9 cellular contexts compared by ENCODE assay signal in the genomic region with DNA sequence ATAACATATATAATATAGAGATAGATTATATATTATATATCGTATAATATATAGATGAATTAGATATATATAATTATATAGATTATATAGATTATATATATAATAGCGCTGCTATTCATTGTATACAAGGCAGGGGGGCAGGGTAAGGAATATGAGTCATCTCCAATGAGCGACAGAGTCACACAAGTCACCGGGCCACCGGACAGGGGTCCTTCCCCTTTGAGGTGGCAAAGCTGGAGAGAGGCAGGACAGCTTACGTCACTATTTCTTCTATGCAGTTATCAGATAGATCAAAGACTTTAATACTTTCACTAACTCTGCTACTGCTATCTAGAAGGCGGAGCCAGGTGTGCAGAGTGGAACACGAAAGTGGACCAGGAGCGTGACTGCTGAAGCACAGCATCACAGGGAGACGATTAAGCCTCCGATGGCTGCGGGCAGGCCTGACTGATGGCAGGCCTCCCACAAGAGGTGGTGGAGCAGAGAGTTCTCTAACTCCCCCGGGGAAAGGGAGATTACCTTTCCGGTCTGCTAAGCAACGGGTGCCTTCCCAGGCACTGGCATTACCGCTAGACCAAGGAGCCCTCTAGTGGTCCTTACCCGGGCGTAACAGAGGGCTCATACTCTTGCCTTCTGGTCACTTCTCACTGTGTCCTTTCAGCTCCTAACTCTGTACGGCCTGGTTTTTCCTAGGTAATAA.
DNase-seq lines count a peak whose midpoint lies in the region; ATAC-seq and TF ChIP-seq lines count a peak whose summit lies in the region.
"Had no signal": no experiment of that assay in that cellular context is flagged by ENCODE, and none has a peak within 500 bp of the region (broad histone marks: within the 10 kb centered on the region; RNA-seq: fewer than 3 reads in every experiment).

No MANE protein-coding gene starts in this region.

- H3K9ac ChIP-seq in GM23248 = no peak overlapping the region

- H3K27ac ChIP-seq in OCI-LY7 (ENCODE audit: low read depth, low read length, poor library complexity, severe bottlenecking) (no peak overlapping the region), GM23248 (no peak overlapping the region)

- H3K27me3 ChIP-seq in kidney epithelial cell (ENCODE audit: control insufficient read depth, insufficient read depth, low read length) (no peaks in the 10 kb centered on the region), GM23248 (replicated peaks; ENCODE audit: insufficient read depth) (no peaks in the 10 kb centered on the region)

- H3K4me1 ChIP-seq in OCI-LY7 (ENCODE audit: insufficient read depth, low read length, poor library complexity, severe bottlenecking) (no peaks in the 10 kb centered on the region), GM23248 (ENCODE audit: insufficient read depth) (no peaks in the 10 kb centered on the region)

- H3K4me2 ChIP-seq in OCI-LY7 (ENCODE audit: low read length) (no peak overlapping the region), GM23248 (ENCODE audit: unreplicated experiment) (no peak overlapping the region)

- peaks cover 19% of the 10 kb centered on the region; the same call in 1 of the 2 replicates for H3K9me3 ChIP-seq in OCI-LY7 (ENCODE audit: low read length)
- peaks cover 6% of the 10 kb centered on the region for H3K9me3 ChIP-seq in GM23248 (ENCODE audit: low read depth)

- no peaks in the 10 kb centered on the region for H3K9me2 ChIP-seq in OCI-LY7 (ENCODE audit: insufficient read depth, low read length)
- no peaks in the 10 kb centered on the region for H3K9me2 ChIP-seq in GM23248 (ENCODE audit: insufficient read depth)

- no peak overlapping the region for H3K4me3 Mint-ChIP-seq in activated T-helper 1 cell treated with anti-CD3 and anti-CD28 coated beads, Interleukin-12 subunit alpha, Interleukin-12 subunit beta, Interleukin-2, Interleukin-4 antibody, amounts not matched to agents 30 ng/mL and 10 ng/mL and 1 ng/mL, durations not matched to agents 14 hours and 24 hours and 36 hours
- H3K4me3 Mint-ChIP-seq: activated naive CD8-positive, alpha-beta T cell had no signal

- in situ Hi-C loops in GM23248 (cut with MboI) = no loop called here

- H3K4me3 ChIP-seq in GM12865 (ENCODE audit: low read depth, low read length) (peak overlapping the region; percentile 47), kidney epithelial cell (ENCODE audit: low read depth, low read length) (no peak overlapping the region), OCI-LY7 (ENCODE audit: low read depth, low read length, poor library complexity, severe bottlenecking) (no peak overlapping the region), GM23248 (no peak overlapping the region)

- POLR2A ChIA-PET in OCI-LY7 (lab: Charles Lee) = no interaction called here

- no peaks in the 10 kb centered on the region for H3K27me3 Mint-ChIP-seq in activated T-helper 1 cell treated with anti-CD3 and anti-CD28 coated beads, Interleukin-12 subunit alpha, Interleukin-12 subunit beta, Interleukin-2, Interleukin-4 antibody, amounts not matched to agents 30 ng/mL and 10 ng/mL and 1 ng/mL, durations not matched to agents 14 hours and 24 hours and 36 hours (ENCODE audit: insufficient read depth)
- H3K27me3 Mint-ChIP-seq: activated naive CD8-positive, alpha-beta T cell had no signal

- no peak overlapping the region for H3K27ac Mint-ChIP-seq in activated T-helper 1 cell treated with anti-CD3 and anti-CD28 coated beads, Interleukin-12 subunit alpha, Interleukin-12 subunit beta, Interleukin-2, Interleukin-4 antibody, amounts not matched to agents 30 ng/mL and 10 ng/mL and 1 ng/mL, durations not matched to agents 14 hours and 24 hours and 36 hours
- H3K27ac Mint-ChIP-seq: activated naive CD8-positive, alpha-beta T cell had no signal

- CTCF ChIA-PET in OCI-LY7 (lab: Charles Lee; ENCODE audit: unreplicated experiment) = no interaction called here

- H3K9me3 Mint-ChIP-seq in activated T-helper 1 cell treated with anti-CD3 and anti-CD28 coated beads, Interleukin-12 subunit alpha, Interleukin-12 subunit beta, Interleukin-2, Interleukin-4 antibody, amounts not matched to agents 30 ng/mL and 10 ng/mL and 1 ng/mL, durations not matched to agents 14 hours and 24 hours and 36 hours = no peaks in the 10 kb centered on the region

- no peaks in the 10 kb centered on the region for H3K36me3 ChIP-seq in kidney epithelial cell (ENCODE audit: control insufficient read depth, insufficient read depth, low read length)
- no peaks in the 10 kb centered on the region for H3K36me3 ChIP-seq in OCI-LY7 (ENCODE audit: insufficient read depth, low read length)
- no peaks in the 10 kb centered on the region for H3K36me3 ChIP-seq in GM23248 (ENCODE audit: low read depth)

- intact Hi-C loops in activated T-helper 1 cell treated with anti-CD3 and anti-CD28 coated beads, Interleukin-12 subunit alpha, Interleukin-12 subunit beta, Interleukin-2, Interleukin-4 antibody, amounts not matched to agents 30 ng/mL and 10 ng/mL and 1 ng/mL, durations not matched to agents 14 hours and 24 hours and 36 hours (cut with micrococcal nuclease) = no loop called here
- intact Hi-C loops in OCI-LY7 (cut with micrococcal nuclease; ENCODE audit: unreplicated experiment) = no loop called here

- BruUV-seq in OCI-LY7 (replicated peaks; lab: Mats Ljungman, UMichigan) = no TSS peak

- no peaks in the 10 kb centered on the region for H3K36me3 Mint-ChIP-seq in activated T-helper 1 cell treated with anti-CD3 and anti-CD28 coated beads, Interleukin-12 subunit alpha, Interleukin-12 subunit beta, Interleukin-2, Interleukin-4 antibody, amounts not matched to agents 30 ng/mL and 10 ng/mL and 1 ng/mL, durations not matched to agents 14 hours and 24 hours and 36 hours (ENCODE audit: low read depth)
- H3K36me3 Mint-ChIP-seq: activated naive CD8-positive, alpha-beta T cell had no signal

- H3F3A ChIP-seq in GM23248 (ENCODE audit: insufficient read depth) = no peaks in the 10 kb centered on the region

- peak; percentile 83 for ATAC-seq in GM21723 (IDR thresholded peaks at IDR 0.05; ENCODE audit: unreplicated experiment)

- DNase-seq in GM12865 (ENCODE audit: low read depth) (peak; percentile 60), MV-4-11 (lab: John Stamatoyannopoulos, UW) (peak; percentile 11), kidney epithelial cell (ENCODE audit: low read depth) (peak; percentile 9), OCI-LY7 (ENCODE audit: low spot score) (no peak), GM23248 (no peak)
- no peak for DNase-seq in activated T-helper 1 cell treated with anti-CD3 and anti-CD28 coated beads, Interleukin-12 subunit alpha, Interleukin-12 subunit beta, Interleukin-2, Interleukin-4 antibody, amounts not matched to agents 30 ng/mL and 10 ng/mL and 1 ng/mL, durations not matched to agents 14 hours and 24 hours and 36 hours (ENCODE audit: low spot score)
- DNase-seq in activated effector memory CD4-positive, alpha-beta T cell treated with Interleukin-2 at 50 U/mL for 16 hours = no peak

- H3K79me2 ChIP-seq in OCI-LY7 (ENCODE audit: insufficient read depth, low read depth, low read length) (no peaks in the 10 kb centered on the region), GM23248 (ENCODE audit: insufficient read depth) (no peaks in the 10 kb centered on the region)

- H3K4me1 Mint-ChIP-seq in activated T-helper 1 cell treated with anti-CD3 and anti-CD28 coated beads, Interleukin-12 subunit alpha, Interleukin-12 subunit beta, Interleukin-2, Interleukin-4 antibody, amounts not matched to agents 30 ng/mL and 10 ng/mL and 1 ng/mL, durations not matched to agents 14 hours and 24 hours and 36 hours (ENCODE audit: low read depth) = no peaks in the 10 kb centered on the region

- TF ChIP-seq CTCF in GM12865 (IDR thresholded peaks at IDR 0.05; ENCODE audit: insufficient read depth, low read depth, low read length, missing control alignments) (peak; percentile 37), kidney epithelial cell (IDR thresholded peaks at IDR 0.05; ENCODE audit: insufficient read depth, low read length, poor library complexity, severe bottlenecking) (peak; percentile 46), OCI-LY7 (conservative IDR thresholded peaks at IDR 0.05; ENCODE audit: low read length) (no peak)

- WGBS in GM23248 (ENCODE audit: low coverage in 1 of 2, low lambda C conversion rate in 2 of 2, missing lambda C conversion rate in 2 of 2), 2 experiments = 31 to 34% methylated on average over 19 of the region's 19 CpGs

- H2AFZ ChIP-seq in OCI-LY7 (ENCODE audit: low read length) = no peak overlapping the region
- H2AFZ ChIP-seq in GM23248 = no peak overlapping the region

- H4K20me1 ChIP-seq in OCI-LY7 (ENCODE audit: insufficient read depth, low read length) (no peaks in the 10 kb centered on the region), GM23248 (ENCODE audit: insufficient read depth) (no peaks in the 10 kb centered on the region)

Comparison
In these comparisons a context has a peak if more than half of its experiments do, and no peak if none do; other contexts are left out.
1. DNase-seq: peak in GM12865 (single experiment), MV-4-11 (single experiment) and kidney epithelial cell (single experiment); none in activated T-helper 1 cell treated with anti-CD3 and anti-CD28 coated beads, Interleukin-12 subunit alpha, Interleukin-12 subunit beta, Interleukin-2, Interleukin-4 antibody, amounts not matched to agents 30 ng/mL and 10 ng/mL and 1 ng/mL, durations not matched to agents 14 hours and 24 hours and 36 hours (single experiment), OCI-LY7 (single experiment), activated effector memory CD4-positive, alpha-beta T cell treated with Interleukin-2 at 50 U/mL for 16 hours (single experiment) and GM23248 (single experiment).